ENCODE assay signal across 8 cellular contexts in the genomic region with DNA sequence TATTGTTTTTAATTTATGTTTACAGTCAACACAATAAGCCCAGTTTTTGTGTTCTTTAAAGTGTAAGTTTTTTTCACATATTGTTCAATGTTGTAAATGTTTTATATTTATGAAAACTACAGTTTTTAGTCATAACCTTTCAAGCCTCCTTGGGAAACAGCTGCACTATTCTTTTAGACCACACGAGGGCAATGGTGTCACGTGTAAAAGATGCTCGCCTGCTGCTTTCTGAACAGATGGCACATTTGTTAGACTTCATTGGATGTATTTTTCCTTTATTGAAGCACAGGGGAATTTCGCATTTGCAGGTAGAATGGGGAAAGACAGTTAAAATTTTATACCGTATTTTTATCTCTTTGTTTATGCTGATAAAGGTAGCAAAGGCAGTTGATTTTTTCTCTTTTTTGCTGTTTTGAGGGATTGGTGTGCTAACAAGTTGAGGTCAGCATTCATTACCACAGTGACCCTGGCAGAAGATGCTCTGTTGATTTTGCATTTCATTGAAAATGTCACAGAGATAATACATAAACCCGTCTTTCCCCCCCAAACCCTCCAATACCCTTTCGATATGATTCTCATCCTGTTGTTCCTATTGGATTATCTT. TPM values are rescaled to one million over a fixed set of nuclear protein-coding genes. Genes with fewer than 3 reads are reported as not detected.
A peak's percentile ranks its signal among the peaks of the same experiment; 100 is the strongest.
DNase-seq lines count a peak whose midpoint lies in the region; ATAC-seq, FAIRE-seq and TF ChIP-seq lines count a peak whose summit lies in the region.

No MANE protein-coding gene starts in this region.

- no peaks in the 10 kb centered on the region for H3K9me3 Mint-ChIP-seq in MCF 10A (ENCODE audit: unreplicated experiment)
- no peaks in the 10 kb centered on the region for H3K9me3 Mint-ChIP-seq in stimulated activated memory B cell treated with anti-CD40 and anti-IgM and Interleukin-4, amounts not matched to agents 10 μg/mL and 1 μg/mL and 100 μg/mL, for 72 hours

- TF ChIP-seq CTCF in MCF 10A (IDR thresholded peaks at IDR 0.05; ENCODE audit: unreplicated experiment) = peak; percentile 87

- FAIRE-seq in islet of Langerhans (lab: Jason Lieb, UNC) = peak; percentile 100

- CTCF ChIA-PET in MCF 10A (lab: Yijun Ruan, JAX) = interaction anchor here (0.6 to 6.1 kb wide), 26 partner anchors 10 to 1641 kb away, joined by 3 to 86 read pairs (median 4); no protein-coding TSS in a partner anchor

- no peaks in the 10 kb centered on the region for H3K27me3 Mint-ChIP-seq in MCF 10A (ENCODE audit: insufficient read depth, unreplicated experiment)
- peaks cover 38% of the 10 kb centered on the region for H3K27me3 Mint-ChIP-seq in stimulated activated memory B cell treated with anti-CD40 and anti-IgM and Interleukin-4, amounts not matched to agents 10 μg/mL and 1 μg/mL and 100 μg/mL, for 72 hours

- POLR2A ChIA-PET in MCF 10A (lab: Yijun Ruan, JAX) = interaction anchor here (0.5 to 1.1 kb wide), 4 partner anchors 8 to 446 kb away, joined by 3 to 5 read pairs (median 4); no protein-coding TSS in a partner anchor

- H3K27ac Mint-ChIP-seq in MCF 10A (ENCODE audit: low read depth, unreplicated experiment) = no peak overlapping the region
- no peak overlapping the region for H3K27ac Mint-ChIP-seq in stimulated activated memory B cell treated with anti-CD40 and anti-IgM and Interleukin-4, amounts not matched to agents 10 μg/mL and 1 μg/mL and 100 μg/mL, for 72 hours

- no peaks in the 10 kb centered on the region for H3K36me3 Mint-ChIP-seq in MCF 10A (ENCODE audit: insufficient read depth, unreplicated experiment)
- no peaks in the 10 kb centered on the region for H3K36me3 Mint-ChIP-seq in stimulated activated memory B cell treated with anti-CD40 and anti-IgM and Interleukin-4, amounts not matched to agents 10 μg/mL and 1 μg/mL and 100 μg/mL, for 72 hours

- peak; percentile 88 for DNase-seq in DMS 273 (lab: John Stamatoyannopoulos, UW; ENCODE audit: unreplicated experiment)
- DNase-seq in M059J (ENCODE audit: low read depth) = peak; percentile 58
- DNase-seq in UCSD-AML1 (lab: John Stamatoyannopoulos, UW; ENCODE audit: unreplicated experiment) = peak; percentile 23
- DNase-seq in MCF 10A (ENCODE audit: unreplicated experiment) = peak; percentile 85
- peak; percentile 32 for DNase-seq in stimulated activated CD4-positive, alpha-beta T cell treated with anti-CD3 and anti-CD28 coated beads, Interleukin-2, amount 100 ng/mL, for 4 hours (ENCODE audit: low read depth)

- no peak overlapping the region for H3K4me3 Mint-ChIP-seq in MCF 10A (ENCODE audit: unreplicated experiment)
- H3K4me3 Mint-ChIP-seq in stimulated activated memory B cell treated with anti-CD40 and anti-IgM and Interleukin-4, amounts not matched to agents 10 μg/mL and 1 μg/mL and 100 μg/mL, for 72 hours = no peak overlapping the region

- intact Hi-C loops in MCF 10A (cut with micrococcal nuclease) = loop anchor here (1.0 to 2.0 kb wide), 7 partner anchors 132 to 1644 kb away; no protein-coding TSS in a partner anchor

- peak; percentile 38 for ATAC-seq in GM21423 (IDR thresholded peaks at IDR 0.05; ENCODE audit: unreplicated experiment)
- no peak for ATAC-seq in stimulated activated memory B cell treated with anti-CD40 and anti-IgM and Interleukin-4, amounts not matched to agents 10 μg/mL and 1 μg/mL and 100 μg/mL, for 72 hours

- H3K4me1 Mint-ChIP-seq in MCF 10A (ENCODE audit: insufficient read depth, unreplicated experiment) = peaks cover 37% of the 10 kb centered on the region
- peaks cover 23% of the 10 kb centered on the region for H3K4me1 Mint-ChIP-seq in stimulated activated memory B cell treated with anti-CD40 and anti-IgM and Interleukin-4, amounts not matched to agents 10 μg/mL and 1 μg/mL and 100 μg/mL, for 72 hours

- no TSS peak for BruUV-seq in MCF 10A (replicated peaks; lab: Mats Ljungman, UMichigan)

RNA-seq across cellular contexts. Expression of a gene that starts 59.0 kb away (rescaled TPM):
- total RNA-seq in M059J (2014; rRNA removed; shearing (Covaris generic)) = 75.0 and 76.3 TPM in 2 replicates
- 67.5 and 70.9 TPM in 2 replicates for total RNA-seq in MCF 10A (2022)

Comparison
In these comparisons a context has a peak if more than half of its experiments do, and no peak if none do; other contexts are left out.
1. DNase-seq: peak in every context shown above with its lines; median percentile 88 in DMS 273; 85 in MCF 10A; 58 in M059J; 32 in stimulated activated CD4-positive, alpha-beta T cell treated with anti-CD3 and anti-CD28 coated beads, Interleukin-2, amount 100 ng/mL, for 4 hours; 23 in UCSD-AML1.